In genomic region chr1:150415800-150416199, GRCh38 we compare ENCODE assay signal across 2 cellular contexts.
A peak's percentile ranks its signal among the peaks of the same experiment; 100 is the strongest.
TF ChIP-seq lines count a peak whose summit lies in the region.

No MANE protein-coding gene starts in this region.

TF ChIP-seq in HepG2, 621 proteins besides CTCF, POLR2A, EP300 and RAD21:
- no peak for TF ChIP-seq ZIK1 (CRISPR knock-in tag; IDR thresholded peaks at IDR 0.05; ENCODE audit: borderline replicate concordance, low read depth)
- no peak for TF ChIP-seq BRD4 (CRISPR knock-in tag; IDR thresholded peaks at IDR 0.05)
- TF ChIP-seq ZNF451 (CRISPR knock-in tag; IDR thresholded peaks at IDR 0.05), result no peak
- peak; percentile 85 to 88 for TF ChIP-seq MAFK (conservative IDR thresholded peaks at IDR 0.05 in 1 of 2, IDR thresholded peaks at IDR 0.05 in 1 of 2; ENCODE audit: low read length in 2 of 2)
- TF ChIP-seq FIP1L1 (IDR thresholded peaks at IDR 0.05; ENCODE audit: borderline replicate concordance, insufficient read depth, low read depth, low read length), result no peak
- TF ChIP-seq SUZ12 (IDR thresholded peaks at IDR 0.05; ENCODE audit: low read depth, low read length), result no peak
- no peak for TF ChIP-seq ZNF232 (CRISPR knock-in tag; IDR thresholded peaks at IDR 0.05; ENCODE audit: borderline replicate concordance)
- TF ChIP-seq GABPB1 (CRISPR knock-in tag; IDR thresholded peaks at IDR 0.05), result no peak
- no peak for TF ChIP-seq ZFP36 (IDR thresholded peaks at IDR 0.05; ENCODE audit: borderline replicate concordance, low read depth, low read length, partially characterized antibody)
- no peak for TF ChIP-seq ZBTB26 (CRISPR knock-in tag; IDR thresholded peaks at IDR 0.05; ENCODE audit: borderline replicate concordance)
- peak; percentile 71 for TF ChIP-seq MAFF (IDR thresholded peaks at IDR 0.05; ENCODE audit: low read depth, low read length)
- TF ChIP-seq GPN1 (CRISPR knock-in tag; IDR thresholded peaks at IDR 0.05; ENCODE audit: borderline replicate concordance), result no peak
- no peak for TF ChIP-seq ZNF414 (CRISPR knock-in tag; IDR thresholded peaks at IDR 0.05)
- no peak for TF ChIP-seq ZSCAN9 (CRISPR knock-in tag; IDR thresholded peaks at IDR 0.05; ENCODE audit: borderline replicate concordance)
- TF ChIP-seq GTF2F1 (IDR thresholded peaks at IDR 0.05; ENCODE audit: low read length), result no peak

TF ChIP-seq in H1, 55 proteins besides CTCF, POLR2A, EP300 and RAD21:
- no peak for TF ChIP-seq EZH2 (IDR thresholded peaks at IDR 0.05; ENCODE audit: low read depth, low read length, severe bottlenecking)
- no peak for TF ChIP-seq BACH1 (IDR thresholded peaks at IDR 0.05; ENCODE audit: low read length)
- TF ChIP-seq MAFK (IDR thresholded peaks at IDR 0.05; ENCODE audit: low read depth, low read length), result 0 out of 2 replicates have a peak, but pooled peaks have one; percentile 18
TF ChIP-seq in H1: peak in this region for 1.
